ENCODE assay signal across 25 cellular contexts in genomic region chr12:48640854-48641253, GRCh38.
"Had no signal": no experiment of that assay in that cellular context is flagged by ENCODE, and none has a peak within 500 bp of the region (broad histone marks: within the 10 kb centered on the region; RNA-seq: fewer than 3 reads in every experiment).

No MANE protein-coding gene starts in this region.

- H3K4me3 ChIP-seq: coronary artery, dorsolateral prefrontal cortex, esophagus squamous epithelium, gastrocnemius medialis, heart right ventricle, left lung, lower lobe of right lung, mucosa of descending colon had no signal

- H3K27me3 ChIP-seq: dorsolateral prefrontal cortex, esophagus squamous epithelium, gastrocnemius medialis, heart right ventricle, left lung had no signal

- DNase-seq: dermis blood vessel endothelial cell; dorsolateral prefrontal cortex; effector CD4-positive, alpha-beta T cell; effector memory CD4-positive, alpha-beta T cell; erythroblast; esophagus squamous epithelium; foreskin melanocyte; gastrocnemius medialis; glutamatergic neuron; head of caudate nucleus; heart right ventricle; hippocampal formation; left cardiac atrium; left lung; left ventricle myocardium superior; lower lobe of right lung; mesenchymal stem cell; mucosa of descending colon; naive B cell had no signal

- H3K9me3 ChIP-seq: gastrocnemius medialis, heart right ventricle, left lung, lower lobe of right lung, mucosa of descending colon had no signal

- FAIRE-seq: colon, islet of Langerhans, keratinocyte had no signal

- ATAC-seq: esophagus mucosa, heart right ventricle, left cardiac atrium, left lung, left ventricle myocardium superior, lower lobe of right lung, mucosa of descending colon had no signal

- H3K36me3 ChIP-seq: lower lobe of right lung had no signal

- H3K27ac ChIP-seq: coronary artery, dorsolateral prefrontal cortex, epithelial cell of prostate, esophagus squamous epithelium, gastrocnemius medialis, heart right ventricle, left lung, lower lobe of right lung had no signal

- H3K4me1 ChIP-seq: esophagus squamous epithelium, gastrocnemius medialis, heart right ventricle, left lung, lower lobe of right lung had no signal
